Comparison of ENCODE assay signal across 12 cellular contexts in the genomic region with DNA sequence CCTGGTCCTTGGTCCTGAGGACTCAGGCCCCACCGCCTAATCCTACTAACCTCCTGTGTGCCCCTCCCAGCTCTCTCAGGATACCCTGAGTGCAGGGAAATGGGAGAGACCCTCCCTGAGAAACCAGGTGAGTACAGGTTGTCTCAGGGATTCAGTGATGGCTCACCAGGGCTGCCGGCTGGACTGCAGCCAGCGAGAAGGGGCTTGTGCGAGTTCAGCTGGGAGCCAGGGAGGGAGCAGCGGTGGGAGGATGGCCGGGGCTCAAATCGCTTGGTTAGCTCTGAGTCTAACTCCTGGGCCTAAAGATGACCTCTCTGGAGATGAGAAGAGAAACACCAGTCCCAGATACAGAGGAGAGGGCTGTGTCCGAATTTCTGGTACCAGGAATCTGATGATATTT. TPM values are rescaled to one million over a fixed set of nuclear protein-coding genes. Genes with fewer than 3 reads are reported as not detected.
DNase-seq lines count a peak whose midpoint lies in the region; ATAC-seq and TF ChIP-seq lines count a peak whose summit lies in the region.
"Not testable (repeated sequence)": the region's sequence is repeated elsewhere in the genome, so short reads cannot be mapped to it uniquely, and the experiment has no call there.
"Had no signal": no experiment of that assay in that cellular context is flagged by ENCODE, and none has a peak within 500 bp of the region (broad histone marks: within the 10 kb centered on the region; RNA-seq: fewer than 3 reads in every experiment).

No MANE protein-coding gene starts in this region.

- not testable (repeated sequence) for ATAC-seq in activated naive CD8-positive, alpha-beta T cell treated with anti-CD3 and anti-CD28 coated beads, Interleukin-2, amount 10 ng/mL, durations not matched to agents 7 days and 5 days (ENCODE audit: low read depth)
- ATAC-seq in esophagus mucosa, result peak; percentile 22

- not testable (repeated sequence) for H3K27me3 Mint-ChIP-seq in activated naive CD8-positive, alpha-beta T cell treated with anti-CD3 and anti-CD28 coated beads, Interleukin-2, amount 10 ng/mL, durations not matched to agents 7 days and 5 days
- peaks cover 18% of the 10 kb centered on the region for H3K27me3 Mint-ChIP-seq in dendritic cell treated with granulocyte-macrophage colony-stimulating factor and Interleukin-4, amounts not matched to agents 40 ng/mL and 50 ng/mL, for 4 days
- peaks cover 21% of the 10 kb centered on the region for H3K27me3 Mint-ChIP-seq in neural crest cell (ENCODE audit: low read depth)

- POLR2A ChIA-PET in activated naive CD8-positive, alpha-beta T cell treated with anti-CD3 and anti-CD28 coated beads, Interleukin-2, amount 10 ng/mL, durations not matched to agents 7 days and 5 days (lab: Charles Lee), result not testable (repeated sequence)

- not testable (repeated sequence) for H3K4me1 Mint-ChIP-seq in activated naive CD8-positive, alpha-beta T cell treated with anti-CD3 and anti-CD28 coated beads, Interleukin-2, amount 10 ng/mL, durations not matched to agents 7 days and 5 days
- H3K4me1 Mint-ChIP-seq in dendritic cell treated with granulocyte-macrophage colony-stimulating factor and Interleukin-4, amounts not matched to agents 40 ng/mL and 50 ng/mL, for 4 days (ENCODE audit: low read depth), result peaks cover 21% of the 10 kb centered on the region
- peaks cover 13% of the 10 kb centered on the region for H3K4me1 Mint-ChIP-seq in neural crest cell

- not testable (repeated sequence) for DNase-seq in activated naive CD8-positive, alpha-beta T cell treated with anti-CD3 and anti-CD28 coated beads, Interleukin-2, amount 10 ng/mL, durations not matched to agents 7 days and 5 days; neural crest cell (ENCODE audit: low read depth, low spot score)
- peak; percentile 11 for DNase-seq in left kidney (ENCODE audit: low read depth, low spot score)

- intact Hi-C loops in dendritic cell treated with granulocyte-macrophage colony-stimulating factor and Interleukin-4, amounts not matched to agents 40 ng/mL and 50 ng/mL, for 4 days (cut with micrococcal nuclease), result not testable (repeated sequence)

- not testable (repeated sequence) for H3K36me3 Mint-ChIP-seq in activated naive CD8-positive, alpha-beta T cell treated with anti-CD3 and anti-CD28 coated beads, Interleukin-2, amount 10 ng/mL, durations not matched to agents 7 days and 5 days; neural crest cell (ENCODE audit: low read depth)
- H3K36me3 Mint-ChIP-seq in dendritic cell treated with granulocyte-macrophage colony-stimulating factor and Interleukin-4, amounts not matched to agents 40 ng/mL and 50 ng/mL, for 4 days (ENCODE audit: low read depth), result peaks cover 69% of the 10 kb centered on the region

- H3K27ac Mint-ChIP-seq in activated naive CD8-positive, alpha-beta T cell treated with anti-CD3 and anti-CD28 coated beads, Interleukin-2, amount 10 ng/mL, durations not matched to agents 7 days and 5 days, result peak overlapping the region; percentile 42
- peak overlapping the region; percentile 16 for H3K27ac Mint-ChIP-seq in dendritic cell treated with granulocyte-macrophage colony-stimulating factor and Interleukin-4, amounts not matched to agents 40 ng/mL and 50 ng/mL, for 4 days
- H3K27ac Mint-ChIP-seq in neural crest cell (ENCODE audit: unreplicated experiment), result peak overlapping the region; percentile 94

- TF ChIP-seq CTCF in neural crest cell (conservative IDR thresholded peaks at IDR 0.05), result not testable (repeated sequence)

- H3K9me3 Mint-ChIP-seq in activated naive CD8-positive, alpha-beta T cell treated with anti-CD3 and anti-CD28 coated beads, Interleukin-2, amount 10 ng/mL, durations not matched to agents 7 days and 5 days; dendritic cell treated with granulocyte-macrophage colony-stimulating factor and Interleukin-4, amounts not matched to agents 40 ng/mL and 50 ng/mL, for 4 days; neural crest cell: not testable (repeated sequence)

- not testable (repeated sequence) for H3K4me3 Mint-ChIP-seq in activated naive CD8-positive, alpha-beta T cell treated with anti-CD3 and anti-CD28 coated beads, Interleukin-2, amount 10 ng/mL, durations not matched to agents 7 days and 5 days; dendritic cell treated with granulocyte-macrophage colony-stimulating factor and Interleukin-4, amounts not matched to agents 40 ng/mL and 50 ng/mL, for 4 days; neural crest cell

RNA-seq across cellular contexts. Expression of gene FCGR3B, which starts 37.6 kb away (rescaled TPM):
- total RNA-seq in activated naive CD8-positive, alpha-beta T cell treated with anti-CD3 and anti-CD28 coated beads, Interleukin-2, amount 10 ng/mL, durations not matched to agents 7 days and 5 days, result not detected
- 0.64 TPM for total RNA-seq in esophagus mucosa
- total RNA-seq in neural crest cell, result not detected in 2 replicates
- total RNA-seq: A673; CD4-positive, alpha-beta memory T cell; CD4-positive, CD25-positive, alpha-beta regulatory T cell; CD8-positive, alpha-beta memory T cell; Daoy; G401; GM12878 had no signal

RNA-seq across cellular contexts. Expression of gene FCGR3A, which starts 43.7 kb away (rescaled TPM):
- 1 to 10 TPM; 1.9 to 2.3 TPM for total RNA-seq in activated naive CD8-positive, alpha-beta T cell treated with anti-CD3 and anti-CD28 coated beads, Interleukin-2, amount 10 ng/mL, durations not matched to agents 7 days and 5 days
- 1.00 TPM for total RNA-seq in esophagus mucosa
- not detected in 2 replicates for total RNA-seq in neural crest cell
- total RNA-seq: A673; CD4-positive, CD25-positive, alpha-beta regulatory T cell; Daoy; G401 had no signal

Comparison
In these comparisons a context has a peak if more than half of its experiments do, and no peak if none do; other contexts are left out.
1. H3K27ac Mint-ChIP-seq: peak in every context shown above with its lines; median percentile 94 in neural crest cell; 42 in activated naive CD8-positive, alpha-beta T cell treated with anti-CD3 and anti-CD28 coated beads, Interleukin-2, amount 10 ng/mL, durations not matched to agents 7 days and 5 days; 16 in dendritic cell treated with granulocyte-macrophage colony-stimulating factor and Interleukin-4, amounts not matched to agents 40 ng/mL and 50 ng/mL, for 4 days.